17 cellular contexts compared by ENCODE assay signal in genomic region chr5:154271936-154272514, GRCh38.
DNase-seq lines count a peak whose midpoint lies in the region; ATAC-seq and TF ChIP-seq lines count a peak whose summit lies in the region.
"Had no signal": no experiment of that assay in that cellular context is flagged by ENCODE, and none has a peak within 500 bp of the region (broad histone marks: within the 10 kb centered on the region; RNA-seq: fewer than 3 reads in every experiment).

No MANE protein-coding gene starts in this region.

- in situ Hi-C loops in mammary epithelial cell (cut with MboI; ENCODE audit: low sequenced_read_pairs in 2 of 2) = no loop called here

- dilution Hi-C loops in mammary epithelial cell (cut with HindIII; ENCODE audit: low sequenced_read_pairs) = no loop called here

- intact Hi-C loops in breast epithelium (cut with DNase I; ENCODE audit: low total_unique reads) = no loop called here
- intact Hi-C loops in mammary epithelial cell (cut with micrococcal nuclease) = no loop called here
- intact Hi-C loops in right lobe of liver (cut with DNase I) = no loop called here

- no peaks in the 10 kb centered on the region for H4K20me1 ChIP-seq in mammary epithelial cell (ENCODE audit: insufficient read depth, low read length)

- H3K4me3 ChIP-seq in breast epithelium (no peak overlapping the region), mammary epithelial cell (replicated peaks in 1 of 3; ENCODE audit: insufficient read depth in 1 of 3, low read depth in 2 of 3, low read length in 3 of 3) (no peak overlapping the region), subcutaneous abdominal adipose tissue (ENCODE audit: low read depth in 1 of 5, low read length in 5 of 5) (no peak overlapping the region), right lobe of liver (no peak overlapping the region)
- H3K4me3 ChIP-seq: GM23338, vagina had no signal

- H3K4me1 ChIP-seq in breast epithelium (peaks cover 0 to 7% of the 10 kb centered on the region in 2 donors), mammary epithelial cell (ENCODE audit: insufficient read depth, low read length) (peaks cover 5% of the 10 kb centered on the region), subcutaneous abdominal adipose tissue (ENCODE audit: control insufficient read depth in 5 of 5, insufficient read depth in 5 of 5, low read length in 5 of 5) (peaks cover 0 to 33% (median 25%) of the 10 kb centered on the region in 5 donors), right lobe of liver (peaks cover 0 to 12% (median 0%) of the 10 kb centered on the region in 4 donors)

- BruUV-seq in mammary epithelial cell (replicated peaks; lab: Mats Ljungman, UMichigan) = no TSS peak

- CTCF ChIA-PET in mammary epithelial cell (lab: Charles Lee; ENCODE audit: low non-redundant PET) = no interaction called here

- TF ChIP-seq POLR2A in breast epithelium (IDR thresholded peaks at IDR 0.05) = no peak
- no peak for TF ChIP-seq POLR2A in right lobe of liver (IDR thresholded peaks at IDR 0.05)

- H3K4me2 ChIP-seq in mammary epithelial cell (ENCODE audit: insufficient read depth, low read depth, low read length) = no peak overlapping the region
- H3K4me2 ChIP-seq: GM23338 had no signal

- H2AFZ ChIP-seq in mammary epithelial cell (ENCODE audit: low read depth, low read length) = no peak overlapping the region
- H2AFZ ChIP-seq: GM23338 had no signal

- H3K27me3 ChIP-seq in breast epithelium = no peaks in the 10 kb centered on the region
- no peaks in the 10 kb centered on the region for H3K27me3 ChIP-seq in mammary epithelial cell (ENCODE audit: insufficient read depth, low read length)
- H3K27me3 ChIP-seq in layer of hippocampus (ENCODE audit: control insufficient read depth, insufficient read depth, low read length) = no peaks in the 10 kb centered on the region
- no peaks in the 10 kb centered on the region for H3K27me3 ChIP-seq in subcutaneous abdominal adipose tissue (ENCODE audit: control insufficient read depth in 5 of 5, insufficient read depth in 4 of 5, low read length in 5 of 5)
- no peaks in the 10 kb centered on the region for H3K27me3 ChIP-seq in right lobe of liver
- H3K27me3 ChIP-seq: vagina had no signal

- H3K9ac ChIP-seq in mammary epithelial cell (ENCODE audit: insufficient read depth, low read length) (no peak overlapping the region), subcutaneous abdominal adipose tissue (ENCODE audit: low read length in 5 of 5) (no peak overlapping the region)

- TF ChIP-seq CTCF in breast epithelium (IDR thresholded peaks at IDR 0.05) (no peak), mammary epithelial cell (conservative IDR thresholded peaks at IDR 0.05 in 1 of 2, IDR thresholded peaks at IDR 0.05 in 1 of 2; ENCODE audit: extremely low read depth in 1 of 2, insufficient read depth in 1 of 2, low read depth in 1 of 2, low read length in 2 of 2) (no peak), right lobe of liver (IDR thresholded peaks at IDR 0.05) (no peak), GM10266 (IDR thresholded peaks at IDR 0.05; ENCODE audit: control insufficient read depth, insufficient read depth, low read depth, missing control alignments) (no peak)

- WGBS in mammary epithelial cell (ENCODE audit: low coverage, missing lambda C conversion rate) = 90% methylated on average over 6 of the region's 6 CpGs
- WGBS in right lobe of liver (ENCODE audit: insufficient coverage, low coverage, low lambda C conversion rate, missing lambda C conversion rate) = 47% methylated on average over 2 of the region's 6 CpGs

- no peaks in the 10 kb centered on the region for H3K36me3 ChIP-seq in breast epithelium
- no peaks in the 10 kb centered on the region for H3K36me3 ChIP-seq in mammary epithelial cell (ENCODE audit: insufficient read depth, low read length)
- H3K36me3 ChIP-seq in subcutaneous abdominal adipose tissue (ENCODE audit: control insufficient read depth in 5 of 5, insufficient read depth in 5 of 5, low read length in 5 of 5) = no peaks in the 10 kb centered on the region
- H3K36me3 ChIP-seq in right lobe of liver = no peaks in the 10 kb centered on the region
- H3K36me3 ChIP-seq: vagina had no signal

- H3K79me2 ChIP-seq in mammary epithelial cell (ENCODE audit: insufficient read depth, low read length) = no peaks in the 10 kb centered on the region

- H3K9me3 ChIP-seq in breast epithelium (no peaks in the 10 kb centered on the region), mammary epithelial cell (replicated peaks; ENCODE audit: insufficient read depth, low read length) (no peaks in the 10 kb centered on the region), subcutaneous abdominal adipose tissue (ENCODE audit: control insufficient read depth in 5 of 5, low read length in 5 of 5) (no peaks in the 10 kb centered on the region), right lobe of liver (no peaks in the 10 kb centered on the region)
- H3K9me3 ChIP-seq: vagina had no signal

- DNase-seq in breast epithelium (ENCODE audit: low spot score in 2 of 2) = no peak
- no peak for DNase-seq in mammary epithelial cell
- DNase-seq in NCI-H2227 treated with DMSO at 0.1 percent for 48 hours (lab: John Stamatoyannopoulos, UW) = peak; percentile 16
- no peak for DNase-seq in right lobe of liver
- DNase-seq in GM10266 (ENCODE audit: extremely low spot score) = no peak
- no peak for DNase-seq in hepatic stellate cell (ENCODE audit: low spot score)
- DNase-seq: activated gamma-delta T cell; AML-193; DND-41; effector CD4-positive, alpha-beta T cell; naive thymus-derived CD8-positive, alpha-beta T cell; SHP77 treated with DMSO at 0.1 percent for 48 hours; stimulated activated CD4-positive, alpha-beta T cell treated with anti-CD3 and anti-CD28 coated beads, Interleukin-4, amount 100 ng/mL, for 1 hour had no signal

- no peak for ATAC-seq in right lobe of liver
- ATAC-seq: GM23338; naive thymus-derived CD8-positive, alpha-beta T cell had no signal

- H3K27ac ChIP-seq in breast epithelium (peak overlapping the region; percentile 25 to 68), mammary epithelial cell (ENCODE audit: insufficient read depth, low read depth, low read length) (no peak overlapping the region), layer of hippocampus (ENCODE audit: low read depth, low read length) (peak overlapping the region; percentile 13), subcutaneous abdominal adipose tissue (ENCODE audit: low read depth, low read length) (peak overlapping the region; percentile 33), right lobe of liver (no peak overlapping the region)
- H3K27ac ChIP-seq: vagina had no signal

Comparison
In these comparisons a context has a peak if more than half of its experiments do, and no peak if none do; other contexts are left out.
1. H3K27ac ChIP-seq: peak in breast epithelium (2 of 2), layer of hippocampus (single experiment) and subcutaneous abdominal adipose tissue (single experiment); none in mammary epithelial cell (single experiment) and right lobe of liver (0 of 3).